8 cellular contexts compared by ENCODE assay signal in the genomic region with DNA sequence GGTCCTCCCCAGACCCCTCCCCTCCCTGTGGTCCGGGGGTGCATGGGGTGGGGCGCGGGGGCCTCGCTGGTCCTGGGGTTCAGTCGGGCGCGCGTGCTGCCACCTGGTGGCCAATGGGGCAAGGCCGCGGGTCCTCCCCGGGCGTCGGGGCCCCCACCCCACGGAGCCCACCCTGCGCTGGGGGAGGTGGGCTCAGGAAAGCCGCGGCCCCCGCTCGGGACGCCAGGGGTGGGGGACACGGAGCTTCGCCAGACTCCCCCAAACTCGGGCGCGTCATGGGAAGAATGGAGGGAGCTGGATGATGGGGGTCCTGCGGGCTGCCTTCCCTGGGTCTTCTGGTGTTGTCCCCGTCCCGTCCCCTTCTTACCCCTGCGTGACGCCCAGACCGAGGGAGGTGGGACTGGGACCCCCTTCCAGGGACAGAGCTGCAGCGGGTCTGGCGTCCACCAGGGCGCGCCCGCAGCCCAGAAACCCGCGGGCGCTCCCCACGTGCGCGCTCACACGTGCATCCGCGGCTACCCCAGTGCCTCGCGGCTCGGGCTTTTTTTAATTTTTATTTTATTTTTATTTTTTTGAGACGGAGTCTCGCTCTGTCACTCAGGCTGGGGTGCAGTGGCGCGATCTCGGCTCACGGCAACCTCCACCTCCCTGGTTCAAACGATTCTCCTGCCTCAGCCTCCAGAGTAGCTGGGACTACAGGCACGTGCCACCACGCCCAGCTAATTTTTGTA. TPM values are rescaled to one million over a fixed set of nuclear protein-coding genes. Genes with fewer than 3 reads are reported as not detected.
DNase-seq lines count a peak whose midpoint lies in the region; ATAC-seq, FAIRE-seq and TF ChIP-seq lines count a peak whose summit lies in the region.

No MANE protein-coding gene starts in this region.

- peak; percentile 59 for ATAC-seq in activated CD8-positive, alpha-beta memory T cell treated with anti-CD3 and anti-CD28 coated beads, Interleukin-2, amount 10 ng/mL, durations not matched to agents 7 days and 5 days

- no peaks in the 10 kb centered on the region for H3K36me3 Mint-ChIP-seq in activated CD8-positive, alpha-beta memory T cell treated with anti-CD3 and anti-CD28 coated beads, Interleukin-2, amount 10 ng/mL, durations not matched to agents 7 days and 5 days
- no peaks in the 10 kb centered on the region for H3K36me3 Mint-ChIP-seq in neural progenitor cell

- peaks cover 25% of the 10 kb centered on the region for H3F3A ChIP-seq in neural progenitor cell (ENCODE audit: low read depth)

- CTCF ChIA-PET in activated CD8-positive, alpha-beta memory T cell treated with anti-CD3 and anti-CD28 coated beads, Interleukin-2, amount 10 ng/mL, durations not matched to agents 7 days and 5 days (lab: Charles Lee), result interaction anchor here (0.6 to 6.0 kb wide), 40 partner anchors 10 to 170 kb away, joined by 3 to 68 read pairs (median 4); partner anchors contain the start of genes ATP8B3, MBD3 and TCF3

- peak overlapping the region; percentile 76 for H3K4me2 ChIP-seq in neural progenitor cell

- DNase-seq in EH (ENCODE audit: low read depth) (peak; percentile 47), M059J (ENCODE audit: low read depth) (peak; percentile 34), epithelial cell of proximal tubule (ENCODE audit: low read depth) (no peak), neural progenitor cell (ENCODE audit: low spot score) (peak; percentile 73), HTR-8/SVneo (ENCODE audit: insufficient read length, low spot score) (no peak), SW480 (ENCODE audit: low spot score) (no peak), NCI-H526 treated with DMSO at 0.1 percent for 48 hours (lab: John Stamatoyannopoulos, UW) (no peak)
- DNase-seq in activated CD8-positive, alpha-beta memory T cell treated with anti-CD3 and anti-CD28 coated beads, Interleukin-2, amount 10 ng/mL, durations not matched to agents 7 days and 5 days, result peak; percentile 61

- no peak for FAIRE-seq in HTR-8/SVneo (lab: Jason Lieb, UNC)

- peaks cover 9% of the 10 kb centered on the region for H3K4me1 ChIP-seq in neural progenitor cell

- H3K4me3 ChIP-seq in epithelial cell of proximal tubule (ENCODE audit: low read depth, low read length) (peak overlapping the region; percentile 37), neural progenitor cell (peak overlapping the region; percentile 36)

- no peak overlapping the region for H3K27ac Mint-ChIP-seq in activated CD8-positive, alpha-beta memory T cell treated with anti-CD3 and anti-CD28 coated beads, Interleukin-2, amount 10 ng/mL, durations not matched to agents 7 days and 5 days
- H3K27ac Mint-ChIP-seq in neural progenitor cell, result no peak overlapping the region

- H3K9ac ChIP-seq in neural progenitor cell, result no peak overlapping the region

- H3K27me3 Mint-ChIP-seq in activated CD8-positive, alpha-beta memory T cell treated with anti-CD3 and anti-CD28 coated beads, Interleukin-2, amount 10 ng/mL, durations not matched to agents 7 days and 5 days, result peaks cover 55% of the 10 kb centered on the region
- peaks cover 49% of the 10 kb centered on the region for H3K27me3 Mint-ChIP-seq in neural progenitor cell (ENCODE audit: insufficient read depth, low read depth)

- no peaks in the 10 kb centered on the region for H4K20me1 ChIP-seq in neural progenitor cell (ENCODE audit: low read depth)

- H3K9me3 ChIP-seq in neural progenitor cell (ENCODE audit: low read depth), result no peaks in the 10 kb centered on the region

- peaks cover 100% of the 10 kb centered on the region for H3K27me3 ChIP-seq in neural progenitor cell

- no peaks in the 10 kb centered on the region for H3K9me3 Mint-ChIP-seq in activated CD8-positive, alpha-beta memory T cell treated with anti-CD3 and anti-CD28 coated beads, Interleukin-2, amount 10 ng/mL, durations not matched to agents 7 days and 5 days (ENCODE audit: low read depth)
- no peaks in the 10 kb centered on the region for H3K9me3 Mint-ChIP-seq in neural progenitor cell

- peak; percentile 57 for TF ChIP-seq CTCF in epithelial cell of proximal tubule (conservative IDR thresholded peaks at IDR 0.05; ENCODE audit: low read depth, low read length)
- peak; percentile 80 for TF ChIP-seq CTCF in neural progenitor cell (IDR thresholded peaks at IDR 0.05)

- H3K4me3 Mint-ChIP-seq in activated CD8-positive, alpha-beta memory T cell treated with anti-CD3 and anti-CD28 coated beads, Interleukin-2, amount 10 ng/mL, durations not matched to agents 7 days and 5 days, result no peak overlapping the region
- no peak overlapping the region for H3K4me3 Mint-ChIP-seq in neural progenitor cell

- no peak overlapping the region for H3K27ac ChIP-seq in neural progenitor cell

- H2AFZ ChIP-seq in neural progenitor cell (replicated peaks), result no peak overlapping the region

- H3K4me1 Mint-ChIP-seq in activated CD8-positive, alpha-beta memory T cell treated with anti-CD3 and anti-CD28 coated beads, Interleukin-2, amount 10 ng/mL, durations not matched to agents 7 days and 5 days, result peaks cover 15% of the 10 kb centered on the region
- H3K4me1 Mint-ChIP-seq in neural progenitor cell, result peaks cover 16% of the 10 kb centered on the region

- no peaks in the 10 kb centered on the region for H3K79me2 ChIP-seq in neural progenitor cell (ENCODE audit: low read depth)

- H3K36me3 ChIP-seq in neural progenitor cell, result no peaks in the 10 kb centered on the region

RNA-seq across cellular contexts. Expression of gene TCF3, which starts 19.8 kb away (rescaled TPM):
- total RNA-seq in M059J (2014; rRNA removed; shearing (Covaris generic)), result 38.1 and 90.7 TPM in 2 replicates
- total RNA-seq in activated CD8-positive, alpha-beta memory T cell treated with anti-CD3 and anti-CD28 coated beads, Interleukin-2, amount 10 ng/mL, durations not matched to agents 7 days and 5 days, result 100 to 1,000 TPM; 116 to 124 TPM
- total RNA-seq in epithelial cell of proximal tubule, result 180 and 197 TPM in 2 replicates
- total RNA-seq in neural progenitor cell (ENCODE audit: low replicate concordance), result 131 and 332 TPM in 2 replicates

Comparison
In these comparisons a context has a peak if more than half of its experiments do, and no peak if none do; other contexts are left out.
1. DNase-seq: peak in EH (single experiment), M059J (single experiment), activated CD8-positive, alpha-beta memory T cell treated with anti-CD3 and anti-CD28 coated beads, Interleukin-2, amount 10 ng/mL, durations not matched to agents 7 days and 5 days (single experiment) and neural progenitor cell (single experiment); none in epithelial cell of proximal tubule (single experiment), HTR-8/SVneo (single experiment), SW480 (single experiment) and NCI-H526 treated with DMSO at 0.1 percent for 48 hours (single experiment).